ENCODE assay signal across 21 cellular contexts in genomic region chr21:28865488-28866186, GRCh38.
DNase-seq lines count a peak whose midpoint lies in the region; ATAC-seq, FAIRE-seq and TF ChIP-seq lines count a peak whose summit lies in the region.
"Had no signal": no experiment of that assay in that cellular context is flagged by ENCODE, and none has a peak within 500 bp of the region (broad histone marks: within the 10 kb centered on the region; RNA-seq: fewer than 3 reads in every experiment).

No MANE protein-coding gene starts in this region.

- H3K9ac ChIP-seq in liver (ENCODE audit: low read depth in 1 of 2, low read length in 2 of 2) (no peak overlapping the region), HepG2 (ENCODE audit: insufficient read depth, low read depth, low read length) (no peak overlapping the region)

- ATAC-seq in HepG2 (no peak), esophagus mucosa (peak; percentile 37), left colon (peak; percentile 63)
- ATAC-seq: A549, GM23338, HCT116 had no signal

- no peaks in the 10 kb centered on the region for H3K9me3 Mint-ChIP-seq in neural crest cell
- no peaks in the 10 kb centered on the region for H3K9me3 Mint-ChIP-seq in Caco-2 (ENCODE audit: unreplicated experiment)
- H3K9me3 Mint-ChIP-seq: CD4-positive, alpha-beta memory T cell; GM23338; H9; HFFc6 had no signal

- H3K4me1 ChIP-seq in liver (ENCODE audit: control insufficient read depth in 4 of 4, insufficient read depth in 4 of 4, low read length in 3 of 4) (peaks cover 0 to 6% (median 0%) of the 10 kb centered on the region in 4 donors), HepG2 (ENCODE audit: insufficient read depth, low read length) (no peaks in the 10 kb centered on the region), prostate gland (replicated peaks) (no peaks in the 10 kb centered on the region), Caco-2 (no peaks in the 10 kb centered on the region)
- H3K4me1 ChIP-seq: A549 had no signal

- TF ChIP-seq CTCF in liver (IDR thresholded peaks at IDR 0.05; ENCODE audit: low read depth, low read length, missing input control) (no peak), HepG2 (CRISPR knock-in tag; IDR thresholded peaks at IDR 0.05) (no peak), neural crest cell (conservative IDR thresholded peaks at IDR 0.05) (no peak), prostate gland (IDR thresholded peaks at IDR 0.05) (no peak), Caco-2 (IDR thresholded peaks at IDR 0.05; ENCODE audit: insufficient read depth in 1 of 2, low read depth in 1 of 2, low read length in 1 of 2, severe bottlenecking in 1 of 2, unreplicated experiment in 1 of 2) (no peak)

- H3K79me2 ChIP-seq in HepG2 (ENCODE audit: insufficient read depth, low read length) = no peaks in the 10 kb centered on the region

- in situ Hi-C loops in HepG2 (cut with HindIII; ENCODE audit: extremely low pct_ligation_motif_present, low pct_unique_long_range_greater_than_20kb) = no loop called here

- H3K27me3 Mint-ChIP-seq in neural crest cell (ENCODE audit: low read depth) (no peaks in the 10 kb centered on the region), Caco-2 (ENCODE audit: insufficient read depth, unreplicated experiment) (no peaks in the 10 kb centered on the region)
- H3K27me3 Mint-ChIP-seq: CD4-positive, alpha-beta memory T cell had no signal

- DNase-seq in HepG2 (ENCODE audit: low spot score) = no peak
- DNase-seq in left colon = no peak
- DNase-seq in neural crest cell (ENCODE audit: low read depth, low spot score) = no peak
- no peak for DNase-seq in prostate gland (ENCODE audit: low spot score)
- DNase-seq in Caco-2 = no peak
- DNase-seq in HK-2 (ENCODE audit: unreplicated experiment) = no peak
- DNase-seq: 8988T; C1 segment of cervical spinal cord; CD4-positive, alpha-beta memory T cell; COR-L47; DMS153; DND-41; H9; HFFc6 had no signal

- 61% methylated on average over 5 of the region's 5 CpGs for WGBS in liver
- 91% methylated on average over 5 of the region's 5 CpGs for WGBS in HepG2 (ENCODE audit: low lambda C conversion rate)
- WGBS in prostate gland = 78% methylated on average over 5 of the region's 5 CpGs

- H2AFZ ChIP-seq in HepG2 (ENCODE audit: low read length) = no peak overlapping the region
- H2AFZ ChIP-seq: GM23338 had no signal

- CTCF ChIA-PET in HepG2 (lab: Yijun Ruan, JAX; ENCODE audit: low intra/inter-chr PET ratio, low total read pairs) (no interaction called here), Caco-2 (lab: Charles Lee) (no interaction called here)

- H4K20me1 ChIP-seq in HepG2 (ENCODE audit: insufficient read depth, low read length) = no peaks in the 10 kb centered on the region

- H3K4me1 Mint-ChIP-seq in neural crest cell = no peaks in the 10 kb centered on the region
- no peaks in the 10 kb centered on the region for H3K4me1 Mint-ChIP-seq in Caco-2 (ENCODE audit: low read depth, unreplicated experiment)
- H3K4me1 Mint-ChIP-seq: GM23338, H9 had no signal

- H3K36me3 ChIP-seq in liver (ENCODE audit: control insufficient read depth in 4 of 4, insufficient read depth in 3 of 4, low read depth in 1 of 4, low read length in 3 of 4) = peaks cover 0 to 2% (median 0%) of the 10 kb centered on the region in 4 donors
- H3K36me3 ChIP-seq in HepG2 (replicated peaks in 1 of 2; ENCODE audit: control insufficient read depth in 1 of 2, insufficient read depth in 2 of 2, low read length in 2 of 2) = no peaks in the 10 kb centered on the region
- no peaks in the 10 kb centered on the region for H3K36me3 ChIP-seq in prostate gland
- H3K36me3 ChIP-seq in Caco-2 (ENCODE audit: control insufficient read depth, insufficient read depth, low read length) = no peaks in the 10 kb centered on the region

- TF ChIP-seq POLR2A in HepG2 (IDR thresholded peaks at IDR 0.05; ENCODE audit: insufficient read depth in 1 of 2, low read depth in 2 of 2, low read length in 2 of 2) = no peak
- no peak for TF ChIP-seq POLR2A in prostate gland (IDR thresholded peaks at IDR 0.05)

- H3K27ac Mint-ChIP-seq in neural crest cell (ENCODE audit: unreplicated experiment) (peak overlapping the region; percentile 15), Caco-2 (ENCODE audit: unreplicated experiment) (no peak overlapping the region)
- H3K27ac Mint-ChIP-seq: CD4-positive, alpha-beta memory T cell; GM23338; HFFc6 had no signal

- no peak for FAIRE-seq in HepG2 (lab: Jason Lieb, UNC)
- FAIRE-seq: A549, G401.6, GM12892 had no signal

- H3K27ac ChIP-seq in liver (ENCODE audit: low read depth in 1 of 2, low read length in 2 of 2) (peak overlapping the region in 1 of 2 donors; percentile 53), HepG2 (ENCODE audit: extremely low read length, insufficient read depth, low read length) (no peak overlapping the region), prostate gland (no peak overlapping the region)
- H3K27ac ChIP-seq: A549 had no signal

- H3K9me3 ChIP-seq in liver (ENCODE audit: control insufficient read depth in 4 of 4, low read length in 3 of 4) = no peaks in the 10 kb centered on the region
- H3K9me3 ChIP-seq in HepG2 (ENCODE audit: low read length) = no peaks in the 10 kb centered on the region
- no peaks in the 10 kb centered on the region for H3K9me3 ChIP-seq in prostate gland
- no peaks in the 10 kb centered on the region for H3K9me3 ChIP-seq in Caco-2
- H3K9me3 ChIP-seq: A549 had no signal

- H3K4me2 ChIP-seq in HepG2 (ENCODE audit: low read depth, low read length) = no peak overlapping the region
- H3K4me2 ChIP-seq: A549, GM23338 had no signal

- H3K4me3 ChIP-seq in liver (ENCODE audit: low read depth in 1 of 3, low read length in 3 of 3) (no peak overlapping the region), HepG2 (replicated peaks in 1 of 3; ENCODE audit: insufficient read depth in 1 of 3, low read depth in 2 of 3, low read length in 3 of 3) (no peak overlapping the region), prostate gland (no peak overlapping the region), Caco-2 (ENCODE audit: low read depth, low read length) (no peak overlapping the region)
- H3K4me3 ChIP-seq: A549, GM23338 had no signal

- H3K36me3 Mint-ChIP-seq in neural crest cell (ENCODE audit: low read depth) (peaks cover 4% of the 10 kb centered on the region), Caco-2 (ENCODE audit: insufficient read depth, unreplicated experiment) (no peaks in the 10 kb centered on the region)

- TF ChIP-seq RAD21 in liver (IDR thresholded peaks at IDR 0.05) (peak; percentile 9 to 28), HepG2 (CRISPR knock-in tag; IDR thresholded peaks at IDR 0.05) (no peak)

- TF ChIP-seq EP300 in HepG2 (IDR thresholded peaks at IDR 0.05; ENCODE audit: low read depth in 2 of 2, low read length in 2 of 2) (no peak), HepG2 (CRISPR knock-in tag; IDR thresholded peaks at IDR 0.05; ENCODE audit: borderline replicate concordance) (no peak)

- no peaks in the 10 kb centered on the region for H3K27me3 ChIP-seq in liver (ENCODE audit: control insufficient read depth in 4 of 4, insufficient read depth in 4 of 4, low read length in 3 of 4)
- H3K27me3 ChIP-seq in HepG2 (ENCODE audit: control insufficient read depth in 1 of 2, insufficient read depth in 2 of 2, low read length in 2 of 2) = no peaks in the 10 kb centered on the region
- no peaks in the 10 kb centered on the region for H3K27me3 ChIP-seq in prostate gland (replicated peaks; ENCODE audit: insufficient read depth)
- no peaks in the 10 kb centered on the region for H3K27me3 ChIP-seq in Caco-2 (replicated peaks; ENCODE audit: control insufficient read depth, insufficient read depth, low read length)

- intact Hi-C loops in HepG2 (cut with micrococcal nuclease; ENCODE audit: unreplicated experiment) = no loop called here
- intact Hi-C loops in left colon (cut with DNase I, micrococcal nuclease) = no loop called here
- intact Hi-C loops in prostate gland (cut with DNase I) = no loop called here
- intact Hi-C loops in Caco-2 (cut with micrococcal nuclease; ENCODE audit: unreplicated experiment) = no loop called here

- H3K4me3 Mint-ChIP-seq in neural crest cell = no peak overlapping the region
- H3K4me3 Mint-ChIP-seq in Caco-2 (ENCODE audit: unreplicated experiment) = no peak overlapping the region
- H3K4me3 Mint-ChIP-seq: CD4-positive, alpha-beta memory T cell; GM23338; H9; HFFc6 had no signal

- BruUV-seq in HepG2 (replicated peaks; lab: Mats Ljungman, UMichigan) (no TSS peak), Caco-2 (replicated peaks; lab: Mats Ljungman, UMichigan) (no TSS peak)

- POLR2A ChIA-PET in HepG2 (lab: Yijun Ruan, JAX) (no interaction called here), Caco-2 (lab: Charles Lee) (no interaction called here)

TF ChIP-seq in liver, 16 proteins besides CTCF, POLR2A, EP300 and RAD21 (continues in another document):
- TF ChIP-seq YY1 (IDR thresholded peaks at IDR 0.05) (peak; percentile 46), EGR1 (IDR thresholded peaks at IDR 0.05; ENCODE audit: low read depth in 2 of 2) (no peak), FOXA2 (IDR thresholded peaks at IDR 0.05) (no peak), SP1 (IDR thresholded peaks at IDR 0.05) (peak; percentile 84), MAX (IDR thresholded peaks at IDR 0.05) (peak; percentile 45), ATF3 (IDR thresholded peaks at IDR 0.05) (peak; percentile 47), TAF1 (conservative IDR thresholded peaks at IDR 0.05) (no peak), FOXA1 (IDR thresholded peaks at IDR 0.05) (no peak), JUND (IDR thresholded peaks at IDR 0.05) (peak in 1 of 2 donors; percentile 73)

TF ChIP-seq in HepG2, 621 proteins besides CTCF, POLR2A, EP300 and RAD21 (continues in another document):
- no peak for TF ChIP-seq ZNF550 (CRISPR knock-in tag; IDR thresholded peaks at IDR 0.05; ENCODE audit: borderline replicate concordance)
- TF ChIP-seq ZNF275 (CRISPR knock-in tag; IDR thresholded peaks at IDR 0.05; ENCODE audit: borderline replicate concordance) = no peak
- TF ChIP-seq KDM5A (IDR thresholded peaks at IDR 0.05; ENCODE audit: borderline replicate concordance, low read length) = no peak
- no peak for TF ChIP-seq RCOR2 (CRISPR knock-in tag; IDR thresholded peaks at IDR 0.05)
- TF ChIP-seq TSC22D2 (CRISPR knock-in tag; IDR thresholded peaks at IDR 0.05; ENCODE audit: borderline replicate concordance) = no peak
- no peak for TF ChIP-seq ZNF572 (CRISPR knock-in tag; IDR thresholded peaks at IDR 0.05)
- TF ChIP-seq NBN (conservative IDR thresholded peaks at IDR 0.05) = no peak
